28 cellular contexts compared by ENCODE assay signal in genomic region chr7:11317766-11318165, GRCh38.
A peak's percentile ranks its signal among the peaks of the same experiment; 100 is the strongest.
DNase-seq lines count a peak whose midpoint lies in the region; ATAC-seq, FAIRE-seq and TF ChIP-seq lines count a peak whose summit lies in the region.
"Had no signal": no experiment of that assay in that cellular context is flagged by ENCODE, and none has a peak within 500 bp of the region (broad histone marks: within the 10 kb centered on the region; RNA-seq: fewer than 3 reads in every experiment).

No MANE protein-coding gene starts in this region.

- H3K4me3 Mint-ChIP-seq in natural killer cell treated with Interleukin-12 subunit alpha and Interleukin-12 subunit beta and Interleukin-15 and Interleukin-18, amount 100 ng/mL, for 72 hours: no peak overlapping the region
- H3K4me3 Mint-ChIP-seq: activated naive CD8-positive, alpha-beta T cell treated with anti-CD3 and anti-CD28 coated beads, Interleukin-2, amount 10 ng/mL, durations not matched to agents 7 days and 5 days; B cell; neural progenitor cell had no signal

- DNase-seq in GM12892 (ENCODE audit: insufficient read length) (no peak), cerebellum (ENCODE audit: low spot score) (no peak), NCI-H446 (lab: John Stamatoyannopoulos, UW) (no peak)
- DNase-seq in natural killer cell treated with Interleukin-12 subunit alpha and Interleukin-12 subunit beta and Interleukin-15 and Interleukin-18, amount 100 ng/mL, for 72 hours (ENCODE audit: low spot score): no peak
- no peak for DNase-seq in stimulated activated CD4-positive, alpha-beta T cell treated with anti-CD3 and anti-CD28 coated beads, Interleukin-12 subunit alpha, Interleukin-12 subunit beta, amount 100 ng/mL, for 4 hours
- DNase-seq: 8988T; activated CD4-positive, CD25-positive, alpha-beta regulatory T cell; activated naive CD8-positive, alpha-beta T cell treated with anti-CD3 and anti-CD28 coated beads, Interleukin-2, amount 10 ng/mL, durations not matched to agents 7 days and 5 days; body of pancreas; colonic mucosa; COR-L47; heart right ventricle; KBM-7; left ventricle myocardium superior; NCI-H1048; NCI-H2029 treated with DMSO at 0.1 percent for 48 hours; NCI-H510A; RPMI8226; stimulated activated CD4-positive, alpha-beta T cell treated with anti-CD3 and anti-CD28 coated beads, Interleukin-2, amount 100 ng/mL, for 48 hours; stomach; T-helper 9 cell; upper lobe of right lung had no signal

- ATAC-seq in GM19395 (IDR thresholded peaks at IDR 0.05; ENCODE audit: unreplicated experiment) (peak; percentile 61), HG02642 (IDR thresholded peaks at IDR 0.05; ENCODE audit: poor library complexity, unreplicated experiment) (peak; percentile 36), HG03378 (IDR thresholded peaks at IDR 0.05; ENCODE audit: unreplicated experiment) (peak; percentile 53)
- no peak for ATAC-seq in natural killer cell treated with Interleukin-12 subunit alpha and Interleukin-12 subunit beta and Interleukin-15 and Interleukin-18, amount 100 ng/mL, for 72 hours
- ATAC-seq: body of pancreas, heart right ventricle, left ventricle myocardium superior, upper lobe of right lung had no signal

- H3K27me3 Mint-ChIP-seq in natural killer cell treated with Interleukin-12 subunit alpha and Interleukin-12 subunit beta and Interleukin-15 and Interleukin-18, amount 100 ng/mL, for 72 hours: no peaks in the 10 kb centered on the region
- H3K27me3 Mint-ChIP-seq: B cell, progenitor cell of endocrine pancreas had no signal

- H3K36me3 Mint-ChIP-seq in natural killer cell treated with Interleukin-12 subunit alpha and Interleukin-12 subunit beta and Interleukin-15 and Interleukin-18, amount 100 ng/mL, for 72 hours: no peaks in the 10 kb centered on the region
- H3K36me3 Mint-ChIP-seq: activated naive CD8-positive, alpha-beta T cell treated with anti-CD3 and anti-CD28 coated beads, Interleukin-2, amount 10 ng/mL, durations not matched to agents 7 days and 5 days; neural progenitor cell had no signal

- H3K9me3 Mint-ChIP-seq in natural killer cell treated with Interleukin-12 subunit alpha and Interleukin-12 subunit beta and Interleukin-15 and Interleukin-18, amount 100 ng/mL, for 72 hours: peaks cover 7% of the 10 kb centered on the region
- H3K9me3 Mint-ChIP-seq: activated naive CD8-positive, alpha-beta T cell treated with anti-CD3 and anti-CD28 coated beads, Interleukin-2, amount 10 ng/mL, durations not matched to agents 7 days and 5 days had no signal

- no peak for TF ChIP-seq POLR2A in GM12892 (IDR thresholded peaks at IDR 0.05; ENCODE audit: low read depth, low read length)

- no peak overlapping the region for H3K27ac Mint-ChIP-seq in natural killer cell treated with Interleukin-12 subunit alpha and Interleukin-12 subunit beta and Interleukin-15 and Interleukin-18, amount 100 ng/mL, for 72 hours
- H3K27ac Mint-ChIP-seq: activated naive CD8-positive, alpha-beta T cell treated with anti-CD3 and anti-CD28 coated beads, Interleukin-2, amount 10 ng/mL, durations not matched to agents 7 days and 5 days; B cell; neural progenitor cell; progenitor cell of endocrine pancreas had no signal

- peak; percentile 5 for FAIRE-seq in GM12892 (lab: Jason Lieb, UNC)

- no peaks in the 10 kb centered on the region for H3K4me1 Mint-ChIP-seq in natural killer cell treated with Interleukin-12 subunit alpha and Interleukin-12 subunit beta and Interleukin-15 and Interleukin-18, amount 100 ng/mL, for 72 hours (ENCODE audit: low read depth in 2 of 2)
- H3K4me1 Mint-ChIP-seq: activated naive CD8-positive, alpha-beta T cell treated with anti-CD3 and anti-CD28 coated beads, Interleukin-2, amount 10 ng/mL, durations not matched to agents 7 days and 5 days; B cell had no signal

Comparison
In these comparisons a context has a peak if more than half of its experiments do, and no peak if none do; other contexts are left out.
1. ATAC-seq: peak in GM19395 (single experiment), HG02642 (single experiment) and HG03378 (single experiment); none in natural killer cell treated with Interleukin-12 subunit alpha and Interleukin-12 subunit beta and Interleukin-15 and Interleukin-18, amount 100 ng/mL, for 72 hours (0 of 2).